8 cellular contexts compared by ENCODE assay signal in the genomic region with DNA sequence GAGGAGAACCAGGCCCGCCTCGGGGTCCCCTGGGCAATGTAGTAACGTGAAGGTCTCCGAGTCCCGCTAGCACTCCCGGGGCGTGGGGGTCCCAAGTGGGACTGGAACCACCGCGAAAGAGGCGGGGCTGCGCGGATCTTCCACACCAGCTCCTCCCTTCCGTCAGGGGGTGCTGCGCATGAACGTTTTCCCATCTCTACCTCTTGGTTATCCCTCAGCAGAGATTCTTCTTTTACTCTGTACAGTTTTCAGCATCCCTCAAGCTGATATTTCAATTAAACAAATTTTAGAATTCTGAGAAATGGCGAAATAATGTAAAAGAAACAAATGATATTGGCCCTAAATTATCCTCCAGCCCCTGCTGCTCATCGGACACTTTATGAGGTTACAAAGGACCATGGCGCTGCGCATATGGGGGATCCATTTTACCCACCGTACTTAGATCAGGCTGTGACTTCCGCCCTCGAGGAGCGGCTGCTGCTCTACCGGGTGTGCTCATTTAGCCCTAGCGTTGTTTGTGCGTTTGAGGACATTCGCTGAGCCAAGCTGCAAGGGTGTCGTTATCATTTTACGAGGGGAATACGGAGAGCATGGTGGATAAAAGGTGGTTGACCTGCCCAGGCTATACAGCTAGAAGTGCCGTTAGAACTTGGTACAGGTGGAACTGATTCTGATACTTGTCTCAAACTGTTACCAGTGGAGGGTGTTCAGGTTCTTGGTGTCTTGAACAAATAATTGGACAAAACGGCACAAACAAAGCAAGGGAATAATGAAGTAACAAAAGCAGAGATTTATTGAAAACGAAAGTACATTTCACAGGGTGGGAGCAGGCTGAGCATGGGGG.
DNase-seq lines count a peak whose midpoint lies in the region; ATAC-seq and TF ChIP-seq lines count a peak whose summit lies in the region.

No MANE protein-coding gene starts in this region.

- peak overlapping the region; percentile 98 for H2AFZ ChIP-seq in neural progenitor cell (replicated peaks)

- peaks cover 8% of the 10 kb centered on the region for H3K4me1 Mint-ChIP-seq in neural progenitor cell

- no peaks in the 10 kb centered on the region for H3K9me3 Mint-ChIP-seq in neural progenitor cell

- peak overlapping the region; percentile 95 for H3K4me3 Mint-ChIP-seq in neural progenitor cell

- H3K4me2 ChIP-seq in neural progenitor cell, result peak overlapping the region; percentile 81

- peak; percentile 92 for ATAC-seq in RWPE2 (ENCODE audit: low read depth)

- H3K27ac Mint-ChIP-seq in neural progenitor cell, result peak overlapping the region; percentile 98

- no peaks in the 10 kb centered on the region for H3K9me3 ChIP-seq in RWPE2 (ENCODE audit: severe bottlenecking)
- no peaks in the 10 kb centered on the region for H3K9me3 ChIP-seq in neural progenitor cell (ENCODE audit: low read depth)
- H3K9me3 ChIP-seq in stomach smooth muscle (ENCODE audit: control insufficient read depth in 2 of 2, low read length in 2 of 2), result no peaks in the 10 kb centered on the region

- H3K4me1 ChIP-seq in RWPE2 (ENCODE audit: insufficient read depth, poor library complexity, severe bottlenecking), result peaks cover 3% of the 10 kb centered on the region
- H3K4me1 ChIP-seq in neural progenitor cell, result no peaks in the 10 kb centered on the region
- peaks cover 6% of the 10 kb centered on the region for H3K4me1 ChIP-seq in stomach smooth muscle (ENCODE audit: control insufficient read depth, insufficient read depth, low read length)

- H3K4me3 ChIP-seq in RWPE2 (ENCODE audit: severe bottlenecking), result peak overlapping the region; percentile 56
- H3K4me3 ChIP-seq in neural progenitor cell, result peak overlapping the region; percentile 73
- peak overlapping the region; percentile 95 to 96 for H3K4me3 ChIP-seq in stomach smooth muscle (ENCODE audit: low read length in 2 of 2)

- peak; percentile 88 for DNase-seq in ELF-1 (ENCODE audit: low read depth, low spot score)
- peak; percentile 58 for DNase-seq in GOT3 (lab: John Stamatoyannopoulos, UW)
- peak; percentile 91 for DNase-seq in RWPE2 (ENCODE audit: low spot score)
- DNase-seq in activated gamma-delta T cell (lab: John Stamatoyannopoulos, UW), result peak; percentile 29
- peak; percentile 84 for DNase-seq in foreskin melanocyte
- peak; percentile 91 for DNase-seq in neural progenitor cell (ENCODE audit: low spot score)

- H3K27me3 Mint-ChIP-seq in neural progenitor cell (ENCODE audit: insufficient read depth, low read depth), result peaks cover 2% of the 10 kb centered on the region

- H3K27me3 ChIP-seq in RWPE2 (ENCODE audit: insufficient read depth, poor library complexity, severe bottlenecking) (no peaks in the 10 kb centered on the region), neural progenitor cell (no peaks in the 10 kb centered on the region), stomach smooth muscle (ENCODE audit: control insufficient read depth in 1 of 2, insufficient read depth in 2 of 2, low read length in 2 of 2) (no peaks in the 10 kb centered on the region)

- H3K27ac ChIP-seq in RWPE2 (ENCODE audit: poor library complexity, severe bottlenecking), result peak overlapping the region; percentile 24
- H3K27ac ChIP-seq in neural progenitor cell, result peak overlapping the region; percentile 34
- H3K27ac ChIP-seq in stomach smooth muscle (ENCODE audit: low read length), result peak overlapping the region; percentile 93

- peaks cover 6% of the 10 kb centered on the region for H3F3A ChIP-seq in neural progenitor cell (ENCODE audit: low read depth)

- H3K9ac ChIP-seq in neural progenitor cell (no peak overlapping the region), stomach smooth muscle (ENCODE audit: low read length in 2 of 2) (peak overlapping the region; percentile 79 to 95)

- TF ChIP-seq CTCF in LNCAP (IDR thresholded peaks at IDR 0.05) (peak; percentile 71), RWPE2 (IDR thresholded peaks at IDR 0.05; ENCODE audit: poor library complexity, severe bottlenecking) (peak; percentile 96), neural progenitor cell (IDR thresholded peaks at IDR 0.05) (peak; percentile 66)

- H3K36me3 Mint-ChIP-seq in neural progenitor cell, result no peaks in the 10 kb centered on the region

- no peaks in the 10 kb centered on the region for H3K79me2 ChIP-seq in neural progenitor cell (ENCODE audit: low read depth)

- no peaks in the 10 kb centered on the region for H4K20me1 ChIP-seq in neural progenitor cell (ENCODE audit: low read depth)

- no peaks in the 10 kb centered on the region for H3K36me3 ChIP-seq in RWPE2 (ENCODE audit: low read depth)
- H3K36me3 ChIP-seq in neural progenitor cell, result no peaks in the 10 kb centered on the region
- H3K36me3 ChIP-seq in stomach smooth muscle (ENCODE audit: control insufficient read depth in 2 of 2, insufficient read depth in 2 of 2, low read length in 2 of 2), result no peaks in the 10 kb centered on the region

Comparison
In these comparisons a context has a peak if more than half of its experiments do, and no peak if none do; other contexts are left out.
1. Peak in every context shown above with its lines: DNase-seq, ATAC-seq, H3K4me3 ChIP-seq and H3K27ac ChIP-seq.
2. DNase-seq: peak in every context shown above with its lines; median percentile 91 in RWPE2; 91 in neural progenitor cell; 88 in ELF-1; 84 in foreskin melanocyte; 58 in GOT3; 29 in activated gamma-delta T cell.
3. H3K27ac ChIP-seq: peak in every context shown above with its lines; median percentile 93 in stomach smooth muscle; 34 in neural progenitor cell; 24 in RWPE2.